Comparison of ENCODE assay signal across 26 cellular contexts in the genomic region with DNA sequence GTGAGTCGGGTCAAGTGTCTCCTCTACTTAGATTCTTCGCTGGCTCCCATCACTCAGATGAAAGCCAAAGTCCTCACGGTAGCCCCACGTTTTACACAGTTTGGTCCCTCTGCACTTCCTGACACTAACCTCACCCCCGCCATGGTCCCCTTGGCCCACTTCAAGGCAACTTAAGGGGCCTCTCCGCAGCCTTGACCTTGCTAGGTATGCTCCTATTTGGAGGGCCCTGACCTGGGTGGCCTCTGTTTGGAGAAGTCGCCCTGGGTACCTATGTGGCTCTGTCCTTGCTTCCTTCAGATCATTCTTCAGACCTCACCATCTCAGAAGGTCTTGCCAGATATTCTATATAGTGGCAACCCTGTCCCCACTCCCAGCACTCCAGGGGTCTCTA.
"Had no signal": no experiment of that assay in that cellular context is flagged by ENCODE, and none has a peak within 500 bp of the region (broad histone marks: within the 10 kb centered on the region; RNA-seq: fewer than 3 reads in every experiment).

No MANE protein-coding gene starts in this region.

- H3K27ac Mint-ChIP-seq: activated CD4-positive, alpha-beta T cell treated with anti-CD3 and anti-CD28 coated beads, Interleukin-2, amount 10 ng/mL, durations not matched to agents 24 days and 14 days; activated CD8-positive, alpha-beta T cell treated with anti-CD3 and anti-CD28 coated beads for 36 hours; activated naive CD8-positive, alpha-beta T cell treated with anti-CD3 and anti-CD28 coated beads, Interleukin-2, amount 50 U/mL, for 24 hours; activated T-cell treated with anti-CD3 and anti-CD28 coated beads, Interleukin-2, amount 50 U/mL, for 72 hours had no signal

- DNase-seq: activated CD4-positive, alpha-beta T cell treated with anti-CD3 and anti-CD28 coated beads for 1 hour; activated CD4-positive, alpha-beta T cell treated with anti-CD3 and anti-CD28 coated beads, Interleukin-2, amount 10 ng/mL, durations not matched to agents 24 days and 14 days; activated CD4-positive, alpha-beta T cell treated with anti-CD3 and anti-CD28 coated beads, Interleukin-2, amount 50 U/mL, for 4 hours; activated CD4-positive, CD25-positive, alpha-beta regulatory T cell; activated CD8-positive, alpha-beta T cell treated with anti-CD3 and anti-CD28 coated beads for 36 hours; activated naive CD4-positive, alpha-beta T cell treated with anti-CD3 and anti-CD28 coated beads, Interleukin-2, amount 50 U/mL, for 16 hours; activated naive CD8-positive, alpha-beta T cell treated with anti-CD3 and anti-CD28 coated beads, Interleukin-2, amount 50 U/mL, for 24 hours; activated T-cell treated with anti-CD3 and anti-CD28 coated beads, Interleukin-2, amount 50 U/mL, for 1 hour; activated T-cell treated with anti-CD3 and anti-CD28 coated beads, Interleukin-2, amount 50 U/mL, for 72 hours; anterior cingulate cortex; brain microvascular endothelial cell; central memory CD4-positive, alpha-beta T cell; MM.1S; NCI-H1092 treated with DMSO at 0.1 percent for 48 hours; NCI-H146; NCI-H187; NCI-H2029 treated with DMSO at 0.1 percent for 48 hours; NCI-H2107; NCI-H510A; NCI-H526; NCI-H748 treated with DMSO at 0.1 percent for 48 hours; NK-92 treated with Interleukin-12 subunit alpha and Interleukin-12 subunit beta, amount 100 ng/mL, for 24 hours; PC-9; T1000 had no signal

- H3K36me3 ChIP-seq: brain microvascular endothelial cell, WERI-Rb-1 had no signal

- H3K9me3 Mint-ChIP-seq: activated CD4-positive, alpha-beta T cell treated with anti-CD3 and anti-CD28 coated beads, Interleukin-2, amount 10 ng/mL, durations not matched to agents 24 days and 14 days; activated naive CD8-positive, alpha-beta T cell treated with anti-CD3 and anti-CD28 coated beads, Interleukin-2, amount 50 U/mL, for 24 hours; activated T-cell treated with anti-CD3 and anti-CD28 coated beads, Interleukin-2, amount 50 U/mL, for 72 hours had no signal

- H2AFZ ChIP-seq: PC-9 had no signal

- H3K27ac ChIP-seq: brain microvascular endothelial cell, KMS-11, PC-9, WERI-Rb-1 had no signal

- H3K27me3 Mint-ChIP-seq: activated CD4-positive, alpha-beta T cell treated with anti-CD3 and anti-CD28 coated beads, Interleukin-2, amount 10 ng/mL, durations not matched to agents 24 days and 14 days; activated CD8-positive, alpha-beta T cell treated with anti-CD3 and anti-CD28 coated beads for 36 hours; activated naive CD8-positive, alpha-beta T cell treated with anti-CD3 and anti-CD28 coated beads, Interleukin-2, amount 50 U/mL, for 24 hours had no signal

- H3K4me2 ChIP-seq: KMS-11, PC-9 had no signal

- H3K4me3 Mint-ChIP-seq: activated CD4-positive, alpha-beta T cell treated with anti-CD3 and anti-CD28 coated beads, Interleukin-2, amount 10 ng/mL, durations not matched to agents 24 days and 14 days; activated CD8-positive, alpha-beta T cell treated with anti-CD3 and anti-CD28 coated beads for 36 hours; activated naive CD8-positive, alpha-beta T cell treated with anti-CD3 and anti-CD28 coated beads, Interleukin-2, amount 50 U/mL, for 24 hours; activated T-cell treated with anti-CD3 and anti-CD28 coated beads, Interleukin-2, amount 50 U/mL, for 72 hours had no signal

- ATAC-seq: activated CD8-positive, alpha-beta T cell treated with anti-CD3 and anti-CD28 coated beads for 36 hours; activated naive CD8-positive, alpha-beta T cell treated with anti-CD3 and anti-CD28 coated beads, Interleukin-2, amount 50 U/mL, for 24 hours; activated T-cell treated with anti-CD3 and anti-CD28 coated beads, Interleukin-2, amount 50 U/mL, for 72 hours had no signal

- H3K4me3 ChIP-seq: PC-9 had no signal

- H3K27me3 ChIP-seq: brain microvascular endothelial cell had no signal
